ENCODE assay signal across 8 cellular contexts in genomic region chr1:145093517-145094149, GRCh38. TPM values are rescaled to one million over a fixed set of nuclear protein-coding genes. Genes with fewer than 3 reads are reported as not detected.
DNase-seq lines count a peak whose midpoint lies in the region; ATAC-seq and TF ChIP-seq lines count a peak whose summit lies in the region.
"Not testable (repeated sequence)": the region's sequence is repeated elsewhere in the genome, so short reads cannot be mapped to it uniquely, and the experiment has no call there.

No MANE protein-coding gene starts in this region.

- DNase-seq in Caki2 (ENCODE audit: low read depth): peak; percentile 5
- peak; percentile 1 for DNase-seq in LHCN-M2 (ENCODE audit: low read depth)
- peak; percentile 28 for DNase-seq in activated CD4-positive, alpha-beta T cell treated with anti-CD3 and anti-CD28 coated beads for 36 hours
- DNase-seq in ascending aorta (ENCODE audit: low spot score in 2 of 2): peak; percentile 14 to 79
- DNase-seq in fibroblast of pulmonary artery (ENCODE audit: low read depth): peak; percentile 8
- DNase-seq in left lung: peak; percentile 80 to 84
- peak; percentile 68 for DNase-seq in type B pancreatic cell (ENCODE audit: extremely low spot score, unreplicated experiment)

- intact Hi-C loops in activated CD4-positive, alpha-beta T cell treated with anti-CD3 and anti-CD28 coated beads for 36 hours (cut with DNase I, micrococcal nuclease); ascending aorta (cut with DNase I); left lung (cut with DNase I): not testable (repeated sequence)

- H3K27me3 Mint-ChIP-seq in activated CD4-positive, alpha-beta T cell treated with anti-CD3 and anti-CD28 coated beads for 36 hours; type B pancreatic cell: not testable (repeated sequence)

- H3K27ac ChIP-seq in ascending aorta: peak overlapping the region; percentile 27 to 77
- H3K27ac ChIP-seq in left lung: peak overlapping the region; percentile 66 to 75
- peak overlapping the region; percentile 44 for H3K27ac ChIP-seq in parathyroid adenoma

- TF ChIP-seq CTCF in ascending aorta (IDR thresholded peaks at IDR 0.05); fibroblast of pulmonary artery (IDR thresholded peaks at IDR 0.05; ENCODE audit: low read length, missing control alignments); left lung (IDR thresholded peaks at IDR 0.05); parathyroid adenoma (IDR thresholded peaks at IDR 0.05); type B pancreatic cell (conservative IDR thresholded peaks at IDR 0.05): not testable (repeated sequence)

- peak overlapping the region; percentile 62 for H2AFZ ChIP-seq in parathyroid adenoma

- H3K4me3 Mint-ChIP-seq in activated CD4-positive, alpha-beta T cell treated with anti-CD3 and anti-CD28 coated beads for 36 hours: peak overlapping the region; percentile 80
- peak overlapping the region; percentile 95 for H3K4me3 Mint-ChIP-seq in type B pancreatic cell

- not testable (repeated sequence) for ATAC-seq in activated CD4-positive, alpha-beta T cell treated with anti-CD3 and anti-CD28 coated beads for 36 hours; left lung

- H3K79me2 ChIP-seq in parathyroid adenoma: not testable (repeated sequence)

- H3K27ac Mint-ChIP-seq in activated CD4-positive, alpha-beta T cell treated with anti-CD3 and anti-CD28 coated beads for 36 hours: not testable (repeated sequence)
- H3K27ac Mint-ChIP-seq in type B pancreatic cell: peak overlapping the region; percentile 80

- not testable (repeated sequence) for H3K36me3 ChIP-seq in ascending aorta; left lung; parathyroid adenoma (ENCODE audit: control insufficient read depth, insufficient read depth, low read length)

- H3K4me1 Mint-ChIP-seq in activated CD4-positive, alpha-beta T cell treated with anti-CD3 and anti-CD28 coated beads for 36 hours; type B pancreatic cell (ENCODE audit: unreplicated experiment): not testable (repeated sequence)

- H3K4me1 ChIP-seq in ascending aorta, left lung, parathyroid adenoma: not testable (repeated sequence)

- H3K4me3 ChIP-seq in ascending aorta: peak overlapping the region; percentile 50 to 69
- peak overlapping the region; percentile 46 for H3K4me3 ChIP-seq in fibroblast of pulmonary artery (replicated peaks; ENCODE audit: low read depth, low read length)
- peak overlapping the region; percentile 37 to 45 for H3K4me3 ChIP-seq in left lung
- H3K4me3 ChIP-seq in parathyroid adenoma (ENCODE audit: low read depth, low read length): not testable (repeated sequence)

- not testable (repeated sequence) for H3K9me3 Mint-ChIP-seq in activated CD4-positive, alpha-beta T cell treated with anti-CD3 and anti-CD28 coated beads for 36 hours (ENCODE audit: low read depth); type B pancreatic cell

- H3K9ac ChIP-seq in parathyroid adenoma: not testable (repeated sequence)

- not testable (repeated sequence) for H3K9me3 ChIP-seq in ascending aorta; left lung; parathyroid adenoma (ENCODE audit: control insufficient read depth, low read length)

- H3K36me3 Mint-ChIP-seq in activated CD4-positive, alpha-beta T cell treated with anti-CD3 and anti-CD28 coated beads for 36 hours (ENCODE audit: low read depth); type B pancreatic cell: not testable (repeated sequence)

- not testable (repeated sequence) for H3K27me3 ChIP-seq in ascending aorta; left lung; parathyroid adenoma (ENCODE audit: control insufficient read depth, insufficient read depth, low read length)

- POLR2A ChIA-PET in activated CD4-positive, alpha-beta T cell treated with anti-CD3 and anti-CD28 coated beads for 36 hours (lab: Charles Lee): not testable (repeated sequence)

- CTCF ChIA-PET in activated CD4-positive, alpha-beta T cell treated with anti-CD3 and anti-CD28 coated beads for 36 hours (lab: Charles Lee): not testable (repeated sequence)

- in situ Hi-C loops in Caki2 (cut with HindIII; ENCODE audit: low pct_unique_long_range_greater_than_20kb, low sequenced_read_pairs): not testable (repeated sequence)

- H3K4me2 ChIP-seq in parathyroid adenoma (ENCODE audit: low read length): not testable (repeated sequence)

RNA-seq across cellular contexts. Expression of gene SRGAP2B, which starts 1.5 kb away (rescaled TPM):
- 15.0 and 24.0 TPM in 2 replicates for total RNA-seq in Caki2 (2014; rRNA removed; shearing (Covaris generic); ENCODE audit: low replicate concordance)
- total RNA-seq in LHCN-M2 (2014; rRNA removed) (19.2 and 25.2 TPM in 2 replicates), ascending aorta (6.5 TPM), left lung (10 to 100 TPM; 28.3 to 34.5 TPM), type B pancreatic cell (ENCODE audit: low replicate concordance) (17.3 and 26.3 TPM in 2 replicates)
- 9.9 TPM for polyA plus RNA-seq in LHCN-M2 (2012)
- 10 to 100 TPM; 17.4 to 19.8 TPM for total RNA-seq in activated CD4-positive, alpha-beta T cell treated with anti-CD3 and anti-CD28 coated beads for 36 hours

RNA-seq across cellular contexts. Expression of gene FAM72D, which starts 2.1 kb away (rescaled TPM):
- 3.5 and 4.3 TPM in 2 replicates for total RNA-seq in Caki2 (2014; rRNA removed; shearing (Covaris generic); ENCODE audit: low replicate concordance)
- total RNA-seq in LHCN-M2 (2014; rRNA removed) (2.8 and 3.6 TPM in 2 replicates), ascending aorta (not detected), left lung (under 1 TPM; 0.41 to 0.84 TPM), type B pancreatic cell (ENCODE audit: low replicate concordance) (1.5 and 3.4 TPM in 2 replicates)
- polyA plus RNA-seq in LHCN-M2 (2012): 0.78 TPM
- 10 to 100 TPM; 25.9 to 33.0 TPM for total RNA-seq in activated CD4-positive, alpha-beta T cell treated with anti-CD3 and anti-CD28 coated beads for 36 hours

Comparison
In these comparisons a context has a peak if more than half of its experiments do, and no peak if none do; other contexts are left out.
1. DNase-seq: peak in every context shown above with its lines; median percentile 82 in left lung; 68 in type B pancreatic cell; 46 in ascending aorta; 28 in activated CD4-positive, alpha-beta T cell treated with anti-CD3 and anti-CD28 coated beads for 36 hours; 8 in fibroblast of pulmonary artery; 5 in Caki2; 1 in LHCN-M2.